Comparison of ENCODE assay signal across 19 cellular contexts in genomic region chr3:10556312-10556711, GRCh38. TPM values are rescaled to one million over a fixed set of nuclear protein-coding genes. Genes with fewer than 3 reads are reported as not detected.
"Had no signal": no experiment of that assay in that cellular context is flagged by ENCODE, and none has a peak within 500 bp of the region (broad histone marks: within the 10 kb centered on the region; RNA-seq: fewer than 3 reads in every experiment).

No MANE protein-coding gene starts in this region.

- H3K27ac Mint-ChIP-seq: activated T-cell treated with anti-CD3 and anti-CD28 coated beads, Interleukin-2, amount 50 U/mL, for 24 hours; nephron had no signal

- ATAC-seq: gastrocnemius medialis; left ventricle myocardium superior; pancreas; stimulated activated naive CD8-positive, alpha-beta T cell treated with anti-CD3 and anti-CD28 coated beads, Interleukin-15, Interleukin-2, amounts not matched to agents 100 U/mL and 50 U/mL, for 24 hours had no signal

- H3K27ac ChIP-seq: gastrocnemius medialis, pancreas, testis had no signal

- FAIRE-seq: colon, pancreas, urothelium cell line had no signal

- H3K4me3 Mint-ChIP-seq: activated T-cell treated with anti-CD3 and anti-CD28 coated beads, Interleukin-2, amount 50 U/mL, for 24 hours; nephron had no signal

- H3K27me3 ChIP-seq: gastrocnemius medialis, pancreas, testis had no signal

- H3K4me3 ChIP-seq: gastrocnemius medialis, pancreas, testis had no signal

- DNase-seq: activated gamma-delta T cell treated with Interleukin-2 at 50 U/mL for 16 hours; activated T-cell treated with anti-CD3 and anti-CD28 coated beads, Interleukin-2, amount 50 U/mL, for 24 hours; effector CD8-positive, alpha-beta T cell; gastrocnemius medialis; hippocampal formation; left ventricle myocardium superior; mesenchymal stem cell; pancreas; stimulated activated CD4-positive, alpha-beta T cell treated with anti-CD3 and anti-CD28 coated beads, Interleukin-4, amount 100 ng/mL, for 1 hour; stimulated activated CD8-positive, alpha-beta memory T cell treated with anti-CD3 and anti-CD28 coated beads, Interleukin-4, amount 100 ng/mL, for 48 hours; stimulated activated naive CD8-positive, alpha-beta T cell treated with anti-CD3 and anti-CD28 coated beads, Interleukin-15, Interleukin-2, amounts not matched to agents 100 U/mL and 50 U/mL, for 24 hours; SW 1271; T1000; testis had no signal

- H3K4me1 ChIP-seq: pancreas, testis had no signal

- H3K36me3 ChIP-seq: gastrocnemius medialis, pancreas had no signal

- H3K9me3 ChIP-seq: gastrocnemius medialis, pancreas, testis had no signal

- H3K9me3 Mint-ChIP-seq: activated T-cell treated with anti-CD3 and anti-CD28 coated beads, Interleukin-2, amount 50 U/mL, for 24 hours; nephron had no signal

RNA-seq across cellular contexts. Expression of gene ATP2B2, which starts 50.9 kb away (rescaled TPM):
- total RNA-seq: kidney epithelial cell, left ventricle myocardium superior had no signal
- polyA plus RNA-seq: aorta had no signal
